23 cellular contexts compared by ENCODE assay signal in the genomic region with DNA sequence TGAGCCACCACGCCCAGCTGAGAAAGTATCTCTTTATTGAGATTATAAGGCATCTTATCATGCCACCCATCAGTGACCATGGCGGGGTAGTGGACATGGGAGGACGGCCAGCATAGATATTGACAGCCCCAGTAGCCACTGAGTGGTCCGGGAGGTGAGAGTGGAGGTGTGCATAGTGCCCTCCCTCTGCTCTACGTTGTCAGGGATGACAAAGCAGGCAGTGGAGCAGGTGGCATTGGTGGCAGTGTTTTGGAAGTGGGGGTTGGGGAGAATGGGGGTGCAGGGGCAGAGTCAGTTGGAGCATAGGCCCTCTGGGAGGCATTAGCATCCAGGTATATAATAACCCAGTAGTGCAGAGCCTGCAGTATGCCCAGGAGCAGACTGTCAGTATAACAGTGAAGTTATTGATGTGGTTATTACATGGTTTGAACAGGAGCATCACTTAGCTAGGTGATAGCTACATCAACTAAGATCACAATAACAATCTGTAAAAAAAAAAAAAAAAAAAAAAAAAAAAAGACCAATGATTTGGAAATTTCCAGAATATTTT. TPM values are rescaled to one million over a fixed set of nuclear protein-coding genes. Genes with fewer than 3 reads are reported as not detected.
A peak's percentile ranks its signal among the peaks of the same experiment; 100 is the strongest.
DNase-seq lines count a peak whose midpoint lies in the region; ATAC-seq and TF ChIP-seq lines count a peak whose summit lies in the region.
"Had no signal": no experiment of that assay in that cellular context is flagged by ENCODE, and none has a peak within 500 bp of the region (broad histone marks: within the 10 kb centered on the region; RNA-seq: fewer than 3 reads in every experiment).

No MANE protein-coding gene starts in this region.

- H3K36me3 Mint-ChIP-seq in activated naive CD4-positive, alpha-beta T cell treated with anti-CD3 and anti-CD28 coated beads for 36 hours (ENCODE audit: low read depth): peaks cover 59% of the 10 kb centered on the region
- peaks cover 11 to 86% of the 10 kb centered on the region in 2 donors for H3K36me3 Mint-ChIP-seq in activated naive CD4-positive, alpha-beta T cell treated with anti-CD3 and anti-CD28 coated beads, Interleukin-2, amount 50 U/mL, for 72 hours
- H3K36me3 Mint-ChIP-seq in CD8-positive, alpha-beta T cell: peaks cover 55% of the 10 kb centered on the region
- peaks cover 0 to 10% of the 10 kb centered on the region in 2 donors for H3K36me3 Mint-ChIP-seq in naive B cell

- H3K4me1 ChIP-seq in CD8-positive, alpha-beta T cell (ENCODE audit: insufficient read depth, low read length): peaks cover 29% of the 10 kb centered on the region
- H3K4me1 ChIP-seq: right atrium auricular region, upper lobe of right lung had no signal

- no peak overlapping the region for H3K27ac ChIP-seq in CD8-positive, alpha-beta T cell (ENCODE audit: low read depth, low read length)
- H3K27ac ChIP-seq: right atrium auricular region, upper lobe of right lung had no signal

- H3K4me3 Mint-ChIP-seq in activated naive CD4-positive, alpha-beta T cell treated with anti-CD3 and anti-CD28 coated beads for 36 hours: no peak overlapping the region
- H3K4me3 Mint-ChIP-seq in CD8-positive, alpha-beta T cell: peak overlapping the region; percentile 11
- no peak overlapping the region for H3K4me3 Mint-ChIP-seq in naive B cell
- H3K4me3 Mint-ChIP-seq: activated T-helper 1 cell treated with anti-CD3 and anti-CD28 coated beads, Interleukin-12 subunit alpha, Interleukin-12 subunit beta, Interleukin-2, Interleukin-4 antibody, amounts not matched to agents 30 ng/mL and 10 ng/mL and 1 ng/mL, durations not matched to agents 14 hours and 24 hours and 36 hours; brain had no signal

- peaks cover 26% of the 10 kb centered on the region for H3K9me3 Mint-ChIP-seq in activated naive CD4-positive, alpha-beta T cell treated with anti-CD3 and anti-CD28 coated beads for 36 hours
- peaks cover 11 to 25% of the 10 kb centered on the region in 2 donors for H3K9me3 Mint-ChIP-seq in activated naive CD4-positive, alpha-beta T cell treated with anti-CD3 and anti-CD28 coated beads, Interleukin-2, amount 50 U/mL, for 72 hours
- H3K9me3 Mint-ChIP-seq in CD8-positive, alpha-beta T cell: peaks cover 15% of the 10 kb centered on the region
- peaks cover 0 to 27% (median 8%) of the 10 kb centered on the region in 7 donors for H3K9me3 Mint-ChIP-seq in naive B cell

- intact Hi-C loops in activated naive CD4-positive, alpha-beta T cell treated with anti-CD3 and anti-CD28 coated beads for 36 hours (cut with micrococcal nuclease): no loop called here
- intact Hi-C loops in CD8-positive, alpha-beta T cell (cut with DNase I, micrococcal nuclease): loop anchor here (1.0 to 5.0 kb wide), 4 partner anchors 21 to 56 kb away; a partner anchor contains a TSS

- no peak overlapping the region for H3K4me3 ChIP-seq in CD8-positive, alpha-beta T cell (ENCODE audit: low read depth, low read length)
- H3K4me3 ChIP-seq: MG63, right atrium auricular region, upper lobe of right lung had no signal

- no peak for ATAC-seq in activated naive CD4-positive, alpha-beta T cell treated with anti-CD3 and anti-CD28 coated beads, Interleukin-2, amount 50 U/mL, for 72 hours
- peak; percentile 76 for ATAC-seq in CD8-positive, alpha-beta T cell
- no peak for ATAC-seq in naive B cell (ENCODE audit: low read depth in 2 of 2)
- no peak for ATAC-seq in HG03097 (IDR thresholded peaks at IDR 0.05; ENCODE audit: low FRiP score, unreplicated experiment)
- ATAC-seq: upper lobe of right lung had no signal

- no peaks in the 10 kb centered on the region for H3K27me3 Mint-ChIP-seq in activated naive CD4-positive, alpha-beta T cell treated with anti-CD3 and anti-CD28 coated beads for 36 hours (ENCODE audit: low read depth)
- no peaks in the 10 kb centered on the region for H3K27me3 Mint-ChIP-seq in CD8-positive, alpha-beta T cell (ENCODE audit: low read depth)
- no peaks in the 10 kb centered on the region for H3K27me3 Mint-ChIP-seq in naive B cell
- H3K27me3 Mint-ChIP-seq: brain had no signal

- peaks cover 15% of the 10 kb centered on the region for H3K36me3 ChIP-seq in CD8-positive, alpha-beta T cell (ENCODE audit: insufficient read depth, low read length)
- H3K36me3 ChIP-seq: MG63, right atrium auricular region, upper lobe of right lung had no signal

- H3K27ac Mint-ChIP-seq in activated naive CD4-positive, alpha-beta T cell treated with anti-CD3 and anti-CD28 coated beads for 36 hours: peak overlapping the region; percentile 63
- H3K27ac Mint-ChIP-seq in activated naive CD4-positive, alpha-beta T cell treated with anti-CD3 and anti-CD28 coated beads, Interleukin-2, amount 50 U/mL, for 72 hours: no peak overlapping the region
- H3K27ac Mint-ChIP-seq in CD8-positive, alpha-beta T cell: peak overlapping the region; percentile 71
- H3K27ac Mint-ChIP-seq in naive B cell: peak overlapping the region in 4 of 6 donors; percentile 13 to 70 (median 48)
- H3K27ac Mint-ChIP-seq: activated T-helper 1 cell treated with anti-CD3 and anti-CD28 coated beads, Interleukin-12 subunit alpha, Interleukin-12 subunit beta, Interleukin-2, Interleukin-4 antibody, amounts not matched to agents 30 ng/mL and 10 ng/mL and 1 ng/mL, durations not matched to agents 14 hours and 24 hours and 36 hours; brain had no signal

- CTCF ChIA-PET in activated naive CD4-positive, alpha-beta T cell treated with anti-CD3 and anti-CD28 coated beads for 36 hours (lab: Charles Lee): interaction anchor here (0.5 to 1.6 kb wide), 3 partner anchors 41 to 696 kb away, joined by 3 to 5 read pairs (median 4); a partner anchor contains a TSS
- CTCF ChIA-PET in CD8-positive, alpha-beta T cell (lab: Charles Lee): interaction anchor here (0.9 kb wide), 1 partner anchor 124 kb away, joined by 3 read pairs; no protein-coding TSS in a partner anchor

- H3K27me3 ChIP-seq in CD8-positive, alpha-beta T cell (ENCODE audit: insufficient read depth, low read length): no peaks in the 10 kb centered on the region
- H3K27me3 ChIP-seq: BE2C, MG63, right atrium auricular region, upper lobe of right lung had no signal

- peaks cover 69% of the 10 kb centered on the region for H3K4me1 Mint-ChIP-seq in activated naive CD4-positive, alpha-beta T cell treated with anti-CD3 and anti-CD28 coated beads for 36 hours (ENCODE audit: low read depth)
- peaks cover 70% of the 10 kb centered on the region for H3K4me1 Mint-ChIP-seq in CD8-positive, alpha-beta T cell (ENCODE audit: low read depth)
- peaks cover 20 to 44% (median 28%) of the 10 kb centered on the region in 3 donors for H3K4me1 Mint-ChIP-seq in naive B cell

- POLR2A ChIA-PET in CD8-positive, alpha-beta T cell (lab: Charles Lee): interaction anchor here (0.6 to 2.0 kb wide), 2 partner anchors 41 to 54 kb away, joined by 4 to 5 read pairs; a partner anchor contains a TSS

- no peak for DNase-seq in activated naive CD4-positive, alpha-beta T cell treated with anti-CD3 and anti-CD28 coated beads for 36 hours
- DNase-seq in activated naive CD4-positive, alpha-beta T cell treated with anti-CD3 and anti-CD28 coated beads, Interleukin-2, amount 50 U/mL, for 72 hours (ENCODE audit: low spot score in 2 of 2): no peak
- peak in 3 of 7 experiments; percentile 14 to 50 (median 27) for DNase-seq in CD8-positive, alpha-beta T cell
- DNase-seq in T-helper 22 cell (ENCODE audit: low read depth): peak; percentile 16
- DNase-seq in naive B cell: no peak
- DNase-seq in DMS 273 treated with DMSO at 0.1 percent for 48 hours (lab: John Stamatoyannopoulos, UW): no peak
- no peak for DNase-seq in occipital lobe (lab: John Stamatoyannopoulos, UW)
- DNase-seq: activated CD4-positive, CD25-positive, alpha-beta regulatory T cell treated with anti-CD3 and anti-CD28 coated beads, Interleukin-2, amount 50 U/mL, for 72 hours; BE2C; effector CD8-positive, alpha-beta T cell; head of caudate nucleus; KBM-7; MG63; NCI-H1105 treated with DMSO at 0.1 percent for 48 hours; NCI-H2029; NCI-H526 treated with DMSO at 0.1 percent for 48 hours; stimulated activated CD4-positive, alpha-beta T cell treated with anti-CD3 and anti-CD28 coated beads, Interleukin-2, amount 100 ng/mL, for 24 hours; upper lobe of right lung had no signal

- H3K9me3 ChIP-seq in CD8-positive, alpha-beta T cell (ENCODE audit: low read length): no peaks in the 10 kb centered on the region
- H3K9me3 ChIP-seq: BE2C, right atrium auricular region, upper lobe of right lung had no signal

- TF ChIP-seq CTCF in CD8-positive, alpha-beta T cell (IDR thresholded peaks at IDR 0.05): no peak

RNA-seq across cellular contexts. Expression of a gene that starts 41.1 kb away (rescaled TPM):
- total RNA-seq in activated naive CD4-positive, alpha-beta T cell treated with anti-CD3 and anti-CD28 coated beads for 36 hours: 100 to 1,000 TPM; 176 to 181 TPM
- total RNA-seq in activated naive CD4-positive, alpha-beta T cell treated with anti-CD3 and anti-CD28 coated beads, Interleukin-2, amount 50 U/mL, for 72 hours: 100 to 1,000 TPM in 1 of 2 donors, 10 to 100 TPM in 1; 79.8 to 121 TPM
- total RNA-seq in CD8-positive, alpha-beta T cell: 100 to 1,000 TPM; 166 to 169 TPM
- 10 to 100 TPM; 74.1 to 98.6 (median 91.4) TPM for polyA plus RNA-seq in naive B cell (ENCODE audit: low read depth in 6 of 6)
- total RNA-seq in occipital lobe: 317 TPM
- total RNA-seq: HT-29 had no signal

Comparison
In these comparisons a context has a peak if more than half of its experiments do, and no peak if none do; other contexts are left out.
1. H3K27ac Mint-ChIP-seq: peak in activated naive CD4-positive, alpha-beta T cell treated with anti-CD3 and anti-CD28 coated beads for 36 hours (single experiment), CD8-positive, alpha-beta T cell (single experiment) and naive B cell (4 of 6); none in activated naive CD4-positive, alpha-beta T cell treated with anti-CD3 and anti-CD28 coated beads, Interleukin-2, amount 50 U/mL, for 72 hours (0 of 2).